11 cellular contexts compared by ENCODE assay signal in genomic region chr11:62732830-62733229, GRCh38. TPM values are rescaled to one million over a fixed set of nuclear protein-coding genes. Genes with fewer than 3 reads are reported as not detected.
DNase-seq lines count a peak whose midpoint lies in the region; ATAC-seq, FAIRE-seq and TF ChIP-seq lines count a peak whose summit lies in the region.
"Had no signal": no experiment of that assay in that cellular context is flagged by ENCODE, and none has a peak within 500 bp of the region (broad histone marks: within the 10 kb centered on the region; RNA-seq: fewer than 3 reads in every experiment).

No MANE protein-coding gene starts in this region.

- TF ChIP-seq POLR2A in H1 (IDR thresholded peaks at IDR 0.05; ENCODE audit: control extremely low read depth in 1 of 2, low read depth in 2 of 2, low read length in 2 of 2): no peak
- TF ChIP-seq POLR2A in GM18505 (IDR thresholded peaks at IDR 0.05; ENCODE audit: borderline replicate concordance, extremely low read depth, insufficient read depth, insufficient read length): no peak

- ATAC-seq in GM18505 (IDR thresholded peaks at IDR 0.05; ENCODE audit: unreplicated experiment): no peak
- ATAC-seq: heart right ventricle had no signal

- peaks cover 5% of the 10 kb centered on the region for H3K23me2 ChIP-seq in H1 (ENCODE audit: low read depth, low read length)

- H3K23ac ChIP-seq in H1 (ENCODE audit: insufficient read length): no peak overlapping the region

- no peak overlapping the region for H3K18ac ChIP-seq in H1 (ENCODE audit: extremely low read depth, low read length)

- peak; percentile 51 to 56; a peak in 3 of 4 replicates for TF ChIP-seq RAD21 in H1 (IDR thresholded peaks at IDR 0.05 in 1 of 2, conservative IDR thresholded peaks at IDR 0.05 in 1 of 2; ENCODE audit: low read depth in 2 of 2, low read length in 2 of 2)

- TF ChIP-seq EP300 in H1 (IDR thresholded peaks at IDR 0.05; ENCODE audit: borderline replicate concordance in 1 of 2, low read depth in 2 of 2, low read length in 2 of 2): no peak

- H3K79me2 ChIP-seq in H1 (ENCODE audit: control insufficient read depth in 1 of 2, insufficient read depth in 2 of 2, low read length in 2 of 2): peaks cover 0 to 33% of the 10 kb centered on the region in 2 experiments; a peak in 3 of 4 replicates

- H3K4me1 Mint-ChIP-seq in activated naive CD8-positive, alpha-beta T cell (ENCODE audit: low read depth): peaks cover 25% of the 10 kb centered on the region
- peaks cover 16% of the 10 kb centered on the region for H3K4me1 Mint-ChIP-seq in activated naive CD8-positive, alpha-beta T cell treated with anti-CD3 and anti-CD28 coated beads for 36 hours

- H4K5ac ChIP-seq in H1 (ENCODE audit: insufficient read length, low read depth, low read length): no peak overlapping the region

- no peak overlapping the region for H2BK120ac ChIP-seq in H1 (replicated peaks; ENCODE audit: low read depth, low read length)

- no peaks in the 10 kb centered on the region for H3K79me1 ChIP-seq in H1 (ENCODE audit: low read depth, low read length)

- TF ChIP-seq CTCF in H1 (IDR thresholded peaks at IDR 0.05; ENCODE audit: control extremely low read depth in 1 of 3, insufficient read depth in 1 of 3, low read depth in 1 of 3, low read length in 3 of 3): no peak

- no peak for FAIRE-seq in H1 (lab: Jason Lieb, UNC)

- H3K27me3 Mint-ChIP-seq in activated naive CD8-positive, alpha-beta T cell: no peaks in the 10 kb centered on the region
- H3K27me3 Mint-ChIP-seq in activated naive CD8-positive, alpha-beta T cell treated with anti-CD3 and anti-CD28 coated beads for 36 hours: no peaks in the 10 kb centered on the region

- in situ Hi-C loops in ACHN (cut with HindIII; ENCODE audit: low pct_ligation_motif_present, low pct_unique_long_range_greater_than_20kb, low sequenced_read_pairs): no loop called here

- H4K8ac ChIP-seq in H1 (ENCODE audit: extremely low read depth, insufficient read depth, low read length): no peak overlapping the region

- H3K27ac ChIP-seq in H1 (ENCODE audit: low read depth, low read length): no peak overlapping the region
- H3K27ac ChIP-seq: heart right ventricle had no signal

- H2AK5ac ChIP-seq in H1 (ENCODE audit: low read depth, low read length): no peak overlapping the region

- no peak overlapping the region for H3K14ac ChIP-seq in H1 (ENCODE audit: insufficient read length)

- H3K27me3 ChIP-seq in H1 (replicated peaks in 1 of 4; ENCODE audit: control insufficient read depth in 3 of 4, extremely low read depth in 1 of 4, insufficient read depth in 3 of 4, low read length in 3 of 4): no peaks in the 10 kb centered on the region
- H3K27me3 ChIP-seq: heart right ventricle had no signal

- no peak overlapping the region for H3K4me3 ChIP-seq in H1 (ENCODE audit: extremely low read depth in 1 of 4, insufficient read depth in 2 of 4, low read depth in 3 of 4, low read length in 4 of 4)
- H3K4me3 ChIP-seq: heart right ventricle had no signal

- no peak overlapping the region for H3K4ac ChIP-seq in H1 (replicated peaks; ENCODE audit: insufficient read length, low read depth, low read length)

- no peak overlapping the region for H2AFZ ChIP-seq in H1 (ENCODE audit: low read length)

- H2BK15ac ChIP-seq in H1 (ENCODE audit: low read length): no peak overlapping the region

- H3K4me2 ChIP-seq in H1 (ENCODE audit: insufficient read depth in 1 of 2, low read depth in 2 of 2, low read length in 2 of 2): no peak overlapping the region

- no peak for DNase-seq in activated naive CD8-positive, alpha-beta T cell treated with anti-CD3 and anti-CD28 coated beads for 36 hours
- DNase-seq in MV-4-11 (lab: John Stamatoyannopoulos, UW) (peak; percentile 38), H1 (ENCODE audit: low read depth in 1 of 2, low spot score in 2 of 2) (no peak), superior temporal gyrus (ENCODE audit: extremely low spot score) (peak; percentile 74), ACHN (no peak), NCI-H2107 treated with DMSO at 0.1 percent for 48 hours (lab: John Stamatoyannopoulos, UW; ENCODE audit: unreplicated experiment) (no peak)
- DNase-seq: activated naive CD4-positive, alpha-beta T cell treated with Interleukin-2 at 50 U/mL for 16 hours; heart right ventricle; occipital lobe had no signal

- H2BK5ac ChIP-seq in H1 (ENCODE audit: low read depth, low read length): no peak overlapping the region

- H3K4me1 ChIP-seq in H1 (replicated peaks in 1 of 4; ENCODE audit: control insufficient read depth in 3 of 4, insufficient read depth in 4 of 4, low read length in 3 of 4): no peaks in the 10 kb centered on the region

- POLR2A ChIA-PET in H1 (lab: Charles Lee; ENCODE audit: partially characterized antibody): interaction anchor here (1.0 to 10.9 kb wide), 4 partner anchors 19 to 121 kb away, joined by 3 to 192 read pairs (median 98); partner anchors contain the start of genes TAF6L and ZBTB3

- no peak overlapping the region for H3K4me3 Mint-ChIP-seq in activated naive CD8-positive, alpha-beta T cell
- H3K4me3 Mint-ChIP-seq in activated naive CD8-positive, alpha-beta T cell treated with anti-CD3 and anti-CD28 coated beads for 36 hours: no peak overlapping the region

- no peak overlapping the region for H2BK12ac ChIP-seq in H1 (ENCODE audit: low read depth, low read length)

- H3K27ac Mint-ChIP-seq in activated naive CD8-positive, alpha-beta T cell: peak overlapping the region; percentile 79
- H3K27ac Mint-ChIP-seq in activated naive CD8-positive, alpha-beta T cell treated with anti-CD3 and anti-CD28 coated beads for 36 hours: no peak overlapping the region

- H3K9me3 ChIP-seq in H1 (ENCODE audit: insufficient read depth in 2 of 2, low read depth in 1 of 2, low read length in 1 of 2): no peaks in the 10 kb centered on the region
- H3K9me3 ChIP-seq: heart right ventricle had no signal

- CTCF ChIA-PET in H1 (lab: Charles Lee; ENCODE audit: partially characterized antibody): interaction anchor here (0.7 to 6.1 kb wide), 6 partner anchors 17 to 863 kb away, joined by 3 to 32 read pairs (median 4); partner anchors contain the start of gene TMEM179B

- no peaks in the 10 kb centered on the region for H3K9me3 Mint-ChIP-seq in activated naive CD8-positive, alpha-beta T cell (ENCODE audit: low read depth)
- no peaks in the 10 kb centered on the region for H3K9me3 Mint-ChIP-seq in activated naive CD8-positive, alpha-beta T cell treated with anti-CD3 and anti-CD28 coated beads for 36 hours

- H3K56ac ChIP-seq in H1 (replicated peaks; ENCODE audit: insufficient read length, low read depth, low read length): no peak overlapping the region

- 92% methylated on average over 2 of the region's 2 CpGs; no CpG with 5 or more reads in 1 of the 2 experiments for whole genome bisulfite sequencing in H1 (ENCODE audit: extremely low coverage in 1 of 2, insufficient coverage in 1 of 2, insufficient read length in 1 of 2, insufficient replicate concordance in 2 of 2, low coverage in 1 of 2, low lambda C conversion rate in 2 of 2, missing lambda C conversion rate in 1 of 2), 2 experiments

- no peak overlapping the region for H4K91ac ChIP-seq in H1 (replicated peaks; ENCODE audit: insufficient read length, low read length)

- H2BK20ac ChIP-seq in H1 (ENCODE audit: low read length): no peak overlapping the region

- peaks cover 5% of the 10 kb centered on the region for H3K36me3 Mint-ChIP-seq in activated naive CD8-positive, alpha-beta T cell
- peaks cover 7% of the 10 kb centered on the region for H3K36me3 Mint-ChIP-seq in activated naive CD8-positive, alpha-beta T cell treated with anti-CD3 and anti-CD28 coated beads for 36 hours

- peaks cover 5 to 23% (median 8%) of the 10 kb centered on the region in 4 experiments; a peak in 7 of 8 replicates for H3K36me3 ChIP-seq in H1 (ENCODE audit: control insufficient read depth in 2 of 4, insufficient read depth in 4 of 4, low read length in 3 of 4)

- no peaks in the 10 kb centered on the region for H4K20me1 ChIP-seq in H1 (replicated peaks in 1 of 2; ENCODE audit: control insufficient read depth in 1 of 2, insufficient read depth in 2 of 2, low read length in 2 of 2)

- no peak overlapping the region for H3K9ac ChIP-seq in H1 (replicated peaks in 1 of 4; ENCODE audit: extremely low read depth in 1 of 4, low read depth in 3 of 4, low read length in 3 of 4)

RNA-seq across cellular contexts. Expression of gene TTC9C, which starts 4.5 kb away (rescaled TPM):
- total RNA-seq in activated naive CD8-positive, alpha-beta T cell treated with anti-CD3 and anti-CD28 coated beads for 36 hours: 10 to 100 TPM; 29.3 to 33.4 TPM
- total RNA-seq in H1 (2021; fragmentation: NEBNext Ultra II Directional; extraction: Animal tissue kit (Norgen Biotek cat#: 25700)): 34.1 and 34.5 TPM in 2 replicates
- polyA plus RNA-seq in H1 (2011; rRNA removed): 25.4 and 28.1 TPM in 2 replicates
- 39.2 TPM for polyA plus RNA-seq in H1 (2011; cell fraction: cytosol; rRNA removed)
- polyA plus RNA-seq in H1 (2011; cell fraction: nucleus; rRNA removed): 26.6 TPM
- polyA plus RNA-seq in H1 (2012, experiment 1 of 2): 40.6 to 47.5 TPM (median 42.9 TPM) in 4 replicates
- polyA plus RNA-seq in H1 (2012, experiment 2 of 2): 37.9 TPM
- polyA plus RNA-seq in H1 (2013, experiment 1 of 2): 46.7 TPM
- 51.5 TPM for polyA plus RNA-seq in H1 (2013, experiment 2 of 2)
- polyA minus RNA-seq in H1 (2011; rRNA and poly(A)+ RNA removed): 21.1 and 23.8 TPM in 2 replicates
- 9.5 TPM for polyA minus RNA-seq in H1 (2011; cell fraction: cytosol; rRNA and poly(A)+ RNA removed)
- 16.9 TPM for polyA minus RNA-seq in H1 (2011; cell fraction: nucleus; rRNA and poly(A)+ RNA removed)

RNA-seq across cellular contexts. Expression of gene HNRNPUL2, which starts 5.6 kb away (rescaled TPM):
- 10 to 100 TPM; 54.4 to 56.3 TPM for total RNA-seq in activated naive CD8-positive, alpha-beta T cell treated with anti-CD3 and anti-CD28 coated beads for 36 hours
- total RNA-seq in H1 (2021; fragmentation: NEBNext Ultra II Directional; extraction: Animal tissue kit (Norgen Biotek cat#: 25700)): 44.3 and 46.4 TPM in 2 replicates
- polyA plus RNA-seq in H1 (2011; rRNA removed): 12.7 and 14.9 TPM in 2 replicates
- polyA plus RNA-seq in H1 (2011; cell fraction: cytosol; rRNA removed): 19.3 TPM
- polyA plus RNA-seq in H1 (2011; cell fraction: nucleus; rRNA removed): 11.2 TPM
- polyA plus RNA-seq in H1 (2012, experiment 1 of 2): 43.1 to 48.6 TPM (median 46.3 TPM) in 4 replicates
- 10.2 TPM for polyA plus RNA-seq in H1 (2012, experiment 2 of 2)
- polyA plus RNA-seq in H1 (2013, experiment 1 of 2): 26.9 TPM
- 26.0 TPM for polyA plus RNA-seq in H1 (2013, experiment 2 of 2)
- polyA minus RNA-seq in H1 (2011; rRNA and poly(A)+ RNA removed): 14.5 and 15.9 TPM in 2 replicates
- 17.6 TPM for polyA minus RNA-seq in H1 (2011; cell fraction: cytosol; rRNA and poly(A)+ RNA removed)
- 17.6 TPM for polyA minus RNA-seq in H1 (2011; cell fraction: nucleus; rRNA and poly(A)+ RNA removed)

RNA-seq across cellular contexts. Expression of gene ZBTB3, which starts 21.1 kb away (rescaled TPM):
- total RNA-seq in activated naive CD8-positive, alpha-beta T cell treated with anti-CD3 and anti-CD28 coated beads for 36 hours: 1 to 10 TPM; 4.8 to 6.3 TPM
- 76.5 and 76.9 TPM in 2 replicates for total RNA-seq in H1 (2021; fragmentation: NEBNext Ultra II Directional; extraction: Animal tissue kit (Norgen Biotek cat#: 25700))
- polyA plus RNA-seq in H1 (2011; rRNA removed): 30.2 and 39.5 TPM in 2 replicates
- 32.4 TPM for polyA plus RNA-seq in H1 (2011; cell fraction: cytosol; rRNA removed)
- polyA plus RNA-seq in H1 (2011; cell fraction: nucleus; rRNA removed): 42.7 TPM
- 25.8 to 27.7 TPM (median 26.2 TPM) in 4 replicates for polyA plus RNA-seq in H1 (2012, experiment 1 of 2)
- polyA plus RNA-seq in H1 (2012, experiment 2 of 2): 15.5 TPM
- 90.5 TPM for polyA plus RNA-seq in H1 (2013, experiment 1 of 2)
- 90.7 TPM for polyA plus RNA-seq in H1 (2013, experiment 2 of 2)
- polyA minus RNA-seq in H1 (2011; rRNA and poly(A)+ RNA removed): 56.6 and 78.4 TPM in 2 replicates
- polyA minus RNA-seq in H1 (2011; cell fraction: cytosol; rRNA and poly(A)+ RNA removed): 36.3 TPM
- 27.4 TPM for polyA minus RNA-seq in H1 (2011; cell fraction: nucleus; rRNA and poly(A)+ RNA removed)

RNA-seq across cellular contexts. Expression of gene GNG3, which starts 25.4 kb away (rescaled TPM):
- total RNA-seq in activated naive CD8-positive, alpha-beta T cell treated with anti-CD3 and anti-CD28 coated beads for 36 hours: not detected
- 4.9 and 6.4 TPM in 2 replicates for total RNA-seq in H1 (2021; fragmentation: NEBNext Ultra II Directional; extraction: Animal tissue kit (Norgen Biotek cat#: 25700))
- 10.9 and 12.1 TPM in 2 replicates for polyA plus RNA-seq in H1 (2011; rRNA removed)
- polyA plus RNA-seq in H1 (2011; cell fraction: cytosol; rRNA removed): 6.2 TPM
- polyA plus RNA-seq in H1 (2011; cell fraction: nucleus; rRNA removed): 6.7 TPM
- 8.8 to 11.0 TPM (median 9.4 TPM) in 4 replicates for polyA plus RNA-seq in H1 (2012, experiment 1 of 2)
- polyA plus RNA-seq in H1 (2012, experiment 2 of 2): 18.5 TPM
- 3.3 TPM for polyA plus RNA-seq in H1 (2013, experiment 1 of 2)
- polyA plus RNA-seq in H1 (2013, experiment 2 of 2): 4.1 TPM
- polyA minus RNA-seq in H1 (2011; rRNA and poly(A)+ RNA removed): 5.5 and 7.9 TPM in 2 replicates
- polyA minus RNA-seq in H1 (2011; cell fraction: cytosol; rRNA and poly(A)+ RNA removed): 4.6 TPM
- polyA minus RNA-seq in H1 (2011; cell fraction: nucleus; rRNA and poly(A)+ RNA removed): 1.8 TPM

RNA-seq across cellular contexts. Expression of gene BSCL2, which starts 25.6 kb away (rescaled TPM):
- total RNA-seq in activated naive CD8-positive, alpha-beta T cell treated with anti-CD3 and anti-CD28 coated beads for 36 hours: 10 to 100 TPM; 22.7 to 23.7 TPM
- 59.5 and 73.7 TPM in 2 replicates for total RNA-seq in H1 (2021; fragmentation: NEBNext Ultra II Directional; extraction: Animal tissue kit (Norgen Biotek cat#: 25700))
- 264 and 286 TPM in 2 replicates for polyA plus RNA-seq in H1 (2011; rRNA removed)
- 123 TPM for polyA plus RNA-seq in H1 (2011; cell fraction: cytosol; rRNA removed)
- 173 TPM for polyA plus RNA-seq in H1 (2011; cell fraction: nucleus; rRNA removed)
- 70.0 to 120 TPM (median 108 TPM) in 4 replicates for polyA plus RNA-seq in H1 (2012, experiment 1 of 2)
- polyA plus RNA-seq in H1 (2012, experiment 2 of 2): 184 TPM
- polyA plus RNA-seq in H1 (2013, experiment 1 of 2): 89.2 TPM
- 99.4 TPM for polyA plus RNA-seq in H1 (2013, experiment 2 of 2)
- 159 and 168 TPM in 2 replicates for polyA minus RNA-seq in H1 (2011; rRNA and poly(A)+ RNA removed)
- polyA minus RNA-seq in H1 (2011; cell fraction: cytosol; rRNA and poly(A)+ RNA removed): 39.3 TPM
- 59.6 TPM for polyA minus RNA-seq in H1 (2011; cell fraction: nucleus; rRNA and poly(A)+ RNA removed)

Comparison
In these comparisons a context has a peak if more than half of its experiments do, and no peak if none do; other contexts are left out.
1. DNase-seq: peak in MV-4-11 (single experiment) and superior temporal gyrus (single experiment); none in activated naive CD8-positive, alpha-beta T cell treated with anti-CD3 and anti-CD28 coated beads for 36 hours (single experiment), H1 (0 of 2), ACHN (single experiment) and NCI-H2107 treated with DMSO at 0.1 percent for 48 hours (single experiment).
2. RNA of gene ZBTB3, which starts 21.1 kb away (total RNA-seq): 76.5 to 76.9 TPM in H1; 4.8 to 6.3 TPM in activated naive CD8-positive, alpha-beta T cell treated with anti-CD3 and anti-CD28 coated beads for 36 hours; every median in the first group is over 10 times any median in the second.